Comparison of ENCODE assay signal across 18 cellular contexts in the genomic region with DNA sequence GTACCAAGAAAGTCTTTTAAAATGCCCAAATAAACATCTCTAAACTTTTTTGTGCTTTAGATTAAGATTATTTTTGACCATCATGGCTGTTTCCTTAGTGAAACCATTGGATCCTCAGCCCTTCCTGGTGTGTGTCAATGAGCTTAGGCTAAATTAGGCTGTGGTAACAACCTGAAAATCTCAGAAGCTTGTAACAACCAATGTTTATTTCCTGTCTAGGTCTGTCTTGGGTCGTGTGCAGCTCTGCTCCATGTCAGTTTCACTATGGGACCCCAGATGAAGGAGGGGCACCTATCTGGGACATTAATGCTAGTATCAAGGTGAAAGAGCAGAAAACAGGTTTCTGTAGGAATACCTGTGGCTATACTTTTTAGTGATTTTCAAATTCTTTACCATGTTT. TPM values are rescaled to one million over a fixed set of nuclear protein-coding genes. Genes with fewer than 3 reads are reported as not detected.
A peak's percentile ranks its signal among the peaks of the same experiment; 100 is the strongest.
DNase-seq lines count a peak whose midpoint lies in the region; ATAC-seq, FAIRE-seq and TF ChIP-seq lines count a peak whose summit lies in the region.
"Had no signal": no experiment of that assay in that cellular context is flagged by ENCODE, and none has a peak within 500 bp of the region (broad histone marks: within the 10 kb centered on the region; RNA-seq: fewer than 3 reads in every experiment).

No MANE protein-coding gene starts in this region.

- no peak for TF ChIP-seq EP300 in GM12878 (IDR thresholded peaks at IDR 0.05; ENCODE audit: borderline replicate concordance in 1 of 2, control insufficient read depth in 1 of 2, low read depth in 2 of 2, low read length in 2 of 2)

- no peaks in the 10 kb centered on the region for H4K20me1 ChIP-seq in GM12878 (ENCODE audit: control insufficient read depth, insufficient read depth)

- BruUV-seq in GM12878 (replicated peaks; lab: Mats Ljungman, UMichigan), result no TSS peak

- DNase-seq in GM12878 (ENCODE audit: low read depth, low spot score) (no peak), SK-N-DZ (ENCODE audit: low spot score) (no peak)
- DNase-seq: activated naive CD4-positive, alpha-beta T cell treated with anti-CD3 and anti-CD28 coated beads, Interleukin-2, amount 50 U/mL, for 16 hours; activated T-cell treated with anti-CD3 and anti-CD28 coated beads, Interleukin-2, amount 50 U/mL, for 1 hour; effector memory CD8-positive, alpha-beta T cell; head of caudate nucleus; mucosa of descending colon; NCI-H187; NCI-H510A treated with DMSO at 0.1 percent for 48 hours; spleen; substantia nigra had no signal

- H3K4me3 ChIP-seq in GM12878, result no peak overlapping the region
- H3K4me3 ChIP-seq: mucosa of descending colon, spleen, vagina had no signal

- H3K79me2 ChIP-seq in GM12878 (ENCODE audit: control insufficient read depth, insufficient read depth, low read length), result no peaks in the 10 kb centered on the region

- in situ Hi-C loops in GM12878 (cut with MboI), result no loop called here

- ATAC-seq in GM18907 (IDR thresholded peaks at IDR 0.05; ENCODE audit: unreplicated experiment), result peak; percentile 65
- peak; percentile 71 for ATAC-seq in GM21576 (IDR thresholded peaks at IDR 0.05; ENCODE audit: unreplicated experiment)
- peak; percentile 77 for ATAC-seq in HG03139 (IDR thresholded peaks at IDR 0.05; ENCODE audit: unreplicated experiment)
- ATAC-seq in GM12878, result peak; percentile 50; the same call in 2 of the 3 replicates
- ATAC-seq in HG02571 (IDR thresholded peaks at IDR 0.05; ENCODE audit: unreplicated experiment), result no peak
- ATAC-seq in HG02763 (IDR thresholded peaks at IDR 0.05; ENCODE audit: unreplicated experiment), result no peak
- ATAC-seq: effector memory CD8-positive, alpha-beta T cell; mucosa of descending colon had no signal

- no peak for TF ChIP-seq POLR2A in GM12878 (IDR thresholded peaks at IDR 0.05; ENCODE audit: low read depth, low read length)

- 0 out of 2 replicates have a peak, but pooled peaks cover 3% of the 10 kb centered on the region for H3K4me1 ChIP-seq in GM12878 (ENCODE audit: control insufficient read depth, insufficient read depth, low read length)
- H3K4me1 ChIP-seq: spleen, vagina had no signal

- no peaks in the 10 kb centered on the region for H3K9me3 ChIP-seq in GM12878 (replicated peaks; ENCODE audit: control insufficient read depth, insufficient read depth, low read length)
- H3K9me3 ChIP-seq: mucosa of descending colon, spleen, vagina had no signal

- intact Hi-C loops in GM12878 (cut with micrococcal nuclease; ENCODE audit: unreplicated experiment), result no loop called here

- POLR2A ChIA-PET in GM12878 (lab: Charles Lee), result no interaction called here

- H3K4me2 ChIP-seq in GM12878 (ENCODE audit: control insufficient read depth, insufficient read depth), result no peak overlapping the region

- TF ChIP-seq CTCF in GM12878 (IDR thresholded peaks at IDR 0.05 in 2 of 3, conservative IDR thresholded peaks at IDR 0.05 in 1 of 3; ENCODE audit: control insufficient read depth in 2 of 3, extremely low read depth in 1 of 3, insufficient read depth in 1 of 3, low read depth in 3 of 3, low read length in 3 of 3), result no peak

- no peaks in the 10 kb centered on the region for H3K27me3 ChIP-seq in GM12878 (replicated peaks in 1 of 2; ENCODE audit: control insufficient read depth in 2 of 2, insufficient read depth in 2 of 2, low read length in 1 of 2)
- H3K27me3 ChIP-seq: spleen, vagina had no signal

- H3K9ac ChIP-seq in GM12878 (ENCODE audit: control insufficient read depth, insufficient read depth, low read length), result no peak overlapping the region

- CTCF ChIA-PET in GM12878 (lab: Yijun Ruan, JAX), result interaction anchor here (1.2 kb wide), 1 partner anchor 52 kb away, joined by 3 read pairs; no protein-coding TSS in a partner anchor

- no peak for FAIRE-seq in GM12878 (lab: Jason Lieb, UNC)

- H2AFZ ChIP-seq in GM12878 (ENCODE audit: control insufficient read depth, low read depth, low read length), result no peak overlapping the region

- no peaks in the 10 kb centered on the region for H3K36me3 ChIP-seq in GM12878 (ENCODE audit: control insufficient read depth in 2 of 2, insufficient read depth in 2 of 2, low read length in 1 of 2)
- H3K36me3 ChIP-seq: spleen, vagina had no signal

- RAD21 ChIA-PET in GM12878 (lab: Charles Lee; ENCODE audit: unreplicated experiment), result no interaction called here

- H3K27ac ChIP-seq in GM12878 (ENCODE audit: control insufficient read depth, insufficient read depth), result no peak overlapping the region
- H3K27ac ChIP-seq: spleen, vagina had no signal

- no peak for TF ChIP-seq RAD21 in GM12878 (IDR thresholded peaks at IDR 0.05; ENCODE audit: insufficient read depth, low read depth, low read length)

- WGBS in GM12878 (ENCODE audit: insufficient coverage, insufficient replicate concordance, low lambda C conversion rate, missing lambda C conversion rate), result 0% methylated on average over 1 of the region's 1 CpG

- SMC1A ChIA-PET in GM12878 (lab: Charles Lee; ENCODE audit: uncharacterized antibody, unreplicated experiment), result interaction anchor here (1.0 to 1.2 kb wide), 3 partner anchors 11 to 160 kb away, joined by 3 to 4 read pairs (median 4); no protein-coding TSS in a partner anchor

TF ChIP-seq in GM12878, 131 proteins besides CTCF, POLR2A, EP300 and RAD21:
- no peak for TF ChIP-seq ZNF622 (IDR thresholded peaks at IDR 0.05)
- peak; percentile 16; the same call in 1 of the 2 replicates for TF ChIP-seq RUNX3 (IDR thresholded peaks at IDR 0.05; ENCODE audit: low read length)

RNA-seq across cellular contexts. Expression of a gene that starts 49.9 kb away (rescaled TPM):
- 0.31 and 0.39 TPM in 2 replicates for total RNA-seq in GM12878 (2013; cell fraction: nucleolus; rRNA removed)
- 0.05 and 0.06 TPM in 2 replicates for total RNA-seq in GM12878 (2014; rRNA removed)
- total RNA-seq in GM12878 (2014; rRNA removed; fragmentation: Illumina TruSeq; extraction: Trizol), result 0.13 and 0.55 TPM in 2 replicates
- total RNA-seq in GM12878 (2021), result 0.13 and 0.21 TPM in 2 replicates
- polyA plus RNA-seq in GM12878 (2011; ENCODE audit: low read depth), result 0.17 TPM
- polyA plus RNA-seq in GM12878 (2011; rRNA removed), result 0.35 and 0.37 TPM in 2 replicates
- polyA plus RNA-seq in GM12878 (2011; cell fraction: cytosol; rRNA removed), result 0.23 and 0.33 TPM in 2 replicates
- polyA plus RNA-seq in GM12878 (2011; cell fraction: nucleus; rRNA removed), result 0.13 and 0.24 TPM in 2 replicates
- 0.31 and 0.46 TPM in 2 replicates for polyA plus RNA-seq in GM12878 (2012)
- polyA plus RNA-seq in GM12878 (2014; fragmentation: Illumina TruSeq; extraction: Trizol), result 0.03 and 0.15 TPM in 2 replicates
- under 1 TPM; 0.06 to 0.20 TPM for polyA plus RNA-seq in GM12878 (2014; fragmentation: Nextera tagmentation; extraction: Ambion mirVana)
- polyA plus RNA-seq in GM12878 (2014; rRNA removed), result 0.18 TPM in 2 replicates
- not detected for polyA plus RNA-seq in GM12878 (2016; fragmentation: Nextera tagmentation; extraction: Ambion mirVana)
- 0.22 and 0.31 TPM in 2 replicates for polyA minus RNA-seq in GM12878 (2011; rRNA and poly(A)+ RNA removed)
- polyA minus RNA-seq in GM12878 (2011; cell fraction: cytosol; rRNA and poly(A)+ RNA removed), result not detected in 2 replicates
- 0.24 and 0.29 TPM in 2 replicates for polyA minus RNA-seq in GM12878 (2011; cell fraction: nucleus; rRNA and poly(A)+ RNA removed)
- polyA plus RNA-seq in SK-N-DZ (2014; cell fraction: cytosol; rRNA removed), result 7.9 and 8.6 TPM in 2 replicates
- 2.3 and 4.3 TPM in 2 replicates for polyA plus RNA-seq in SK-N-DZ (2014; cell fraction: nucleus; rRNA removed)
- total RNA-seq: MCF 10A had no signal

Comparison
In these comparisons a context has a peak if more than half of its experiments do, and no peak if none do; other contexts are left out.
1. ATAC-seq: peak in GM18907 (single experiment), GM21576 (single experiment), HG03139 (single experiment) and GM12878 (single experiment); none in HG02571 (single experiment) and HG02763 (single experiment).